In the genomic region with DNA sequence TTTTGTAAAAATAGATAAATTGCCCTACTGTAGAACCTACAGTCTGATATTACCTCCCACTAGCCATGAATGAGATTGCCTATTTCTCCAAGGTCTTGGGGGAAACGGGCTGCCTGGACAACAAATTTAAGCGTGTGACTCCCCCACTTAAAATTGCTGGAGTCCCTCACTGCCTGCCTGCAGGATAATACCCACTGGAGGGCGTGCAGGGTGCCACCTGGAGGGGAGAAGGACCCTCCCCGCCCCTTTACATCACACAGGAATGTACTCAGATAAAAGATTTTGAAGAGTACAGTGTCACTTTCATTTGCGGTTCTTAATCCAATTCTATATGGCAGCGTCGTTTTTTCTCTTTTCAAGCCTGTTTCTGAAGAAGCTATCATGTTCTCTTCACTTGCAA, we compare ENCODE assay signal across 2 cellular contexts.
A peak's percentile ranks its signal among the peaks of the same experiment; 100 is the strongest.
TF ChIP-seq lines count a peak whose summit lies in the region.

No MANE protein-coding gene starts in this region.

TF ChIP-seq in HepG2, 621 proteins besides CTCF, POLR2A, EP300 and RAD21:
- TF ChIP-seq, protein P1, sequence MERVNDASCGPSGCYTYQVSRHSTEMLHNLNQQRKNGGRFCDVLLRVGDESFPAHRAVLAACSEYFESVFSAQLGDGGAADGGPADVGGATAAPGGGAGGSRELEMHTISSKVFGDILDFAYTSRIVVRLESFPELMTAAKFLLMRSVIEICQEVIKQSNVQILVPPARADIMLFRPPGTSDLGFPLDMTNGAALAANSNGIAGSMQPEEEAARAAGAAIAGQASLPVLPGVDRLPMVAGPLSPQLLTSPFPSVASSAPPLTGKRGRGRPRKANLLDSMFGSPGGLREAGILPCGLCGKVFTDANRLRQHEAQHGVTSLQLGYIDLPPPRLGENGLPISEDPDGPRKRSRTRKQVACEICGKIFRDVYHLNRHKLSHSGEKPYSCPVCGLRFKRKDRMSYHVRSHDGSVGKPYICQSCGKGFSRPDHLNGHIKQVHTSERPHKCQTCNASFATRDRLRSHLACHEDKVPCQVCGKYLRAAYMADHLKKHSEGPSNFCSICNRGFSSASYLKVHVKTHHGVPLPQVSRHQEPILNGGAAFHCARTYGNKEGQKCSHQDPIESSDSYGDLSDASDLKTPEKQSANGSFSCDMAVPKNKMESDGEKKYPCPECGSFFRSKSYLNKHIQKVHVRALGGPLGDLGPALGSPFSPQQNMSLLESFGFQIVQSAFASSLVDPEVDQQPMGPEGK (CRISPR knock-in tag; IDR thresholded peaks at IDR 0.05), result peak; percentile 55
- TF ChIP-seq STAG1 (CRISPR knock-in tag; IDR thresholded peaks at IDR 0.05), result peak; percentile 18
- TF ChIP-seq ZNF251 (CRISPR knock-in tag; IDR thresholded peaks at IDR 0.05), result no peak
- TF ChIP-seq, protein P2, sequence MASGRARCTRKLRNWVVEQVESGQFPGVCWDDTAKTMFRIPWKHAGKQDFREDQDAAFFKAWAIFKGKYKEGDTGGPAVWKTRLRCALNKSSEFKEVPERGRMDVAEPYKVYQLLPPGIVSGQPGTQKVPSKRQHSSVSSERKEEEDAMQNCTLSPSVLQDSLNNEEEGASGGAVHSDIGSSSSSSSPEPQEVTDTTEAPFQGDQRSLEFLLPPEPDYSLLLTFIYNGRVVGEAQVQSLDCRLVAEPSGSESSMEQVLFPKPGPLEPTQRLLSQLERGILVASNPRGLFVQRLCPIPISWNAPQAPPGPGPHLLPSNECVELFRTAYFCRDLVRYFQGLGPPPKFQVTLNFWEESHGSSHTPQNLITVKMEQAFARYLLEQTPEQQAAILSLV (CRISPR knock-in tag; IDR thresholded peaks at IDR 0.05; ENCODE audit: borderline replicate concordance), result no peak

TF ChIP-seq in H1, 55 proteins besides CTCF, POLR2A, EP300 and RAD21:
- TF ChIP-seq RXRA (IDR thresholded peaks at IDR 0.05; ENCODE audit: insufficient read depth, low read depth, low read length), result no peak
- TF ChIP-seq RFX5 (IDR thresholded peaks at IDR 0.05; ENCODE audit: borderline replicate concordance, low read depth, low read length), result no peak
- TF ChIP-seq CEBPB (IDR thresholded peaks at IDR 0.05; ENCODE audit: low read depth, low read length), result no peak
- TF ChIP-seq, protein P3, sequence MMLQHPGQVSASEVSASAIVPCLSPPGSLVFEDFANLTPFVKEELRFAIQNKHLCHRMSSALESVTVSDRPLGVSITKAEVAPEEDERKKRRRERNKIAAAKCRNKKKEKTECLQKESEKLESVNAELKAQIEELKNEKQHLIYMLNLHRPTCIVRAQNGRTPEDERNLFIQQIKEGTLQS (IDR thresholded peaks at IDR 0.05; ENCODE audit: insufficient read depth, low read depth, low read length), result no peak
- no peak for TF ChIP-seq TAF7 (optimal IDR thresholded peaks at IDR 0.05; ENCODE audit: borderline replicate concordance, low read depth, low read length)
- no peak for TF ChIP-seq BCL11A (IDR thresholded peaks at IDR 0.05; ENCODE audit: low read depth in 2 of 2, low read length in 2 of 2)
- TF ChIP-seq, protein P4, sequence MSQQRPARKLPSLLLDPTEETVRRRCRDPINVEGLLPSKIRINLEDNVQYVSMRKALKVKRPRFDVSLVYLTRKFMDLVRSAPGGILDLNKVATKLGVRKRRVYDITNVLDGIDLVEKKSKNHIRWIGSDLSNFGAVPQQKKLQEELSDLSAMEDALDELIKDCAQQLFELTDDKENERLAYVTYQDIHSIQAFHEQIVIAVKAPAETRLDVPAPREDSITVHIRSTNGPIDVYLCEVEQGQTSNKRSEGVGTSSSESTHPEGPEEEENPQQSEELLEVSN (IDR thresholded peaks at IDR 0.05), result no peak
- TF ChIP-seq PHF8 (conservative IDR thresholded peaks at IDR 0.05; ENCODE audit: low read depth, low read length), result no peak
- no peak for TF ChIP-seq CHD2 (IDR thresholded peaks at IDR 0.05; ENCODE audit: low read length)
- TF ChIP-seq CREB1 (IDR thresholded peaks at IDR 0.05), result no peak
- TF ChIP-seq SIRT6 (IDR thresholded peaks at IDR 0.05; ENCODE audit: low read length), result no peak
- TF ChIP-seq, protein P5, sequence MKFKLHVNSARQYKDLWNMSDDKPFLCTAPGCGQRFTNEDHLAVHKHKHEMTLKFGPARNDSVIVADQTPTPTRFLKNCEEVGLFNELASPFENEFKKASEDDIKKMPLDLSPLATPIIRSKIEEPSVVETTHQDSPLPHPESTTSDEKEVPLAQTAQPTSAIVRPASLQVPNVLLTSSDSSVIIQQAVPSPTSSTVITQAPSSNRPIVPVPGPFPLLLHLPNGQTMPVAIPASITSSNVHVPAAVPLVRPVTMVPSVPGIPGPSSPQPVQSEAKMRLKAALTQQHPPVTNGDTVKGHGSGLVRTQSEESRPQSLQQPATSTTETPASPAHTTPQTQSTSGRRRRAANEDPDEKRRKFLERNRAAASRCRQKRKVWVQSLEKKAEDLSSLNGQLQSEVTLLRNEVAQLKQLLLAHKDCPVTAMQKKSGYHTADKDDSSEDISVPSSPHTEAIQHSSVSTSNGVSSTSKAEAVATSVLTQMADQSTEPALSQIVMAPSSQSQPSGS (IDR thresholded peaks at IDR 0.05; ENCODE audit: low read length), result no peak
